18 cellular contexts compared by ENCODE assay signal in genomic region chr16:27792486-27793275, GRCh38.
"Had no signal": no experiment of that assay in that cellular context is flagged by ENCODE, and none has a peak within 500 bp of the region (broad histone marks: within the 10 kb centered on the region; RNA-seq: fewer than 3 reads in every experiment).

No MANE protein-coding gene starts in this region.

- H3K36me3 Mint-ChIP-seq: activated naive CD4-positive, alpha-beta T cell treated with anti-CD3 and anti-CD28 coated beads, Interleukin-2, amount 50 U/mL, for 24 hours; naive B cell; WTC11 had no signal

- H3K4me3 Mint-ChIP-seq: activated CD8-positive, alpha-beta T cell treated with anti-CD3 and anti-CD28 coated beads for 36 hours; activated naive CD4-positive, alpha-beta T cell treated with anti-CD3 and anti-CD28 coated beads, Interleukin-2, amount 50 U/mL, for 24 hours; activated T-cell treated with anti-CD3 and anti-CD28 coated beads, Interleukin-2, amount 50 U/mL, for 4 hours; endodermal cell; naive B cell; stimulated activated naive CD8-positive, alpha-beta T cell treated with anti-CD3 and anti-CD28 coated beads, Interleukin-15, Interleukin-2, amounts not matched to agents 100 ng/mL and 50 ng/mL, for 24 hours; WTC11 had no signal

- ATAC-seq: activated CD8-positive, alpha-beta T cell treated with anti-CD3 and anti-CD28 coated beads for 36 hours; activated T-cell treated with anti-CD3 and anti-CD28 coated beads, Interleukin-2, amount 50 U/mL, for 4 hours; gastroesophageal sphincter; WTC11 had no signal

- H3K4me1 Mint-ChIP-seq: activated naive CD4-positive, alpha-beta T cell treated with anti-CD3 and anti-CD28 coated beads, Interleukin-2, amount 50 U/mL, for 24 hours; endodermal cell; naive B cell; WTC11 had no signal

- DNase-seq: activated CD4-positive, alpha-beta T cell treated with anti-CD3 and anti-CD28 coated beads for 48 hours; activated CD8-positive, alpha-beta T cell treated with anti-CD3 and anti-CD28 coated beads for 36 hours; activated effector memory CD4-positive, alpha-beta T cell treated with Interleukin-2 at 50 U/mL for 16 hours; activated T-cell treated with anti-CD3 and anti-CD28 coated beads, Interleukin-2, amount 50 U/mL, for 4 hours; adrenal gland; dorsolateral prefrontal cortex; endodermal cell; islet precursor cell; left ventricle myocardium inferior; naive B cell; retina; T-helper 2 cell; upper lobe of right lung had no signal

- FAIRE-seq: TTC549 had no signal

- H3K9me3 Mint-ChIP-seq: activated CD8-positive, alpha-beta T cell treated with anti-CD3 and anti-CD28 coated beads for 36 hours; activated naive CD4-positive, alpha-beta T cell treated with anti-CD3 and anti-CD28 coated beads, Interleukin-2, amount 50 U/mL, for 24 hours; activated T-cell treated with anti-CD3 and anti-CD28 coated beads, Interleukin-2, amount 50 U/mL, for 4 hours; endodermal cell; naive B cell; stimulated activated naive CD8-positive, alpha-beta T cell treated with anti-CD3 and anti-CD28 coated beads, Interleukin-15, Interleukin-2, amounts not matched to agents 100 ng/mL and 50 ng/mL, for 24 hours; WTC11 had no signal

- H3K36me3 ChIP-seq: adrenal gland, gastroesophageal sphincter, left ventricle myocardium inferior, upper lobe of right lung had no signal

- H3K4me3 ChIP-seq: adrenal gland, dorsolateral prefrontal cortex, gastroesophageal sphincter, left ventricle myocardium inferior, upper lobe of right lung had no signal

- H3K27me3 ChIP-seq: adrenal gland, dorsolateral prefrontal cortex, upper lobe of right lung had no signal

- H3K27ac Mint-ChIP-seq: activated CD8-positive, alpha-beta T cell treated with anti-CD3 and anti-CD28 coated beads for 36 hours; activated naive CD4-positive, alpha-beta T cell treated with anti-CD3 and anti-CD28 coated beads, Interleukin-2, amount 50 U/mL, for 24 hours; endodermal cell; stimulated activated naive CD8-positive, alpha-beta T cell treated with anti-CD3 and anti-CD28 coated beads, Interleukin-15, Interleukin-2, amounts not matched to agents 100 ng/mL and 50 ng/mL, for 24 hours; WTC11 had no signal
